In the genomic region with DNA sequence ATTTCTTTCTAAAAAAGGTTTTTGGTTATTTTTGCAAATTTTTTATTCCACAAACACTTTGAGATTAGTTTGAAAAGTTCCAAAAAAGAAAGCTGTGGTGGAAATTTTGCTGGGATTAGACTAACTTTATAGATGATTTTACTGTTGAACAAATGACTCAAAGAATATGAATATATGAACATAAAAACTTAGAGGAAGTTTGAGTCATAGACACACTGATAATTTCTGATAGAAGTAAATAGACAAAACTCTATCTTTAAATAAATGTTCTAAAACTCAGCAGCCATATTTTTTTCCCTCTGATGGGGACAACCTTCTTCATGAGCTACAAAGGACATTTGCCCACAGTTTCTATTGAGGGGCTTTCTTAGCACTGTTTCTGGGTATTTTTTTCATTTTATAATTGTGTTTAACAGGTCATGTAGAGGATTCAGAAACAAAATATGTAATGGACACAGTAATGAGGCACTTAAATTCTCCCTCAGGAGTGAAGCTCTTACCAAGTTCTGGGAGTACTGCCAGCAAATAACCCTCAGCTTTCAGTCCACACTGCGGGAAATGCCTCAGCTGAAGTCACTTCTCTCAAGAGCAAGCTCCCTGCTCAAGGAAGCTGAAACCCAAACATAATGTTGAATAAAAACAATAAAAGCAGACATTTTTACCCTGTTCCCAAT, we compare ENCODE assay signal across 12 cellular contexts.
DNase-seq lines count a peak whose midpoint lies in the region; ATAC-seq, FAIRE-seq and TF ChIP-seq lines count a peak whose summit lies in the region.
"Had no signal": no experiment of that assay in that cellular context is flagged by ENCODE, and none has a peak within 500 bp of the region (broad histone marks: within the 10 kb centered on the region; RNA-seq: fewer than 3 reads in every experiment).

No MANE protein-coding gene starts in this region.

- H2AFZ ChIP-seq in ACC112 (ENCODE audit: low read length, unreplicated experiment), result peak overlapping the region; percentile 87
- H2AFZ ChIP-seq in astrocyte (ENCODE audit: low read depth, low read length), result no peak overlapping the region

- H3K9me3 Mint-ChIP-seq in astrocyte (ENCODE audit: unreplicated experiment) (peaks cover 15% of the 10 kb centered on the region), natural killer cell (no peaks in the 10 kb centered on the region)
- no peaks in the 10 kb centered on the region for H3K9me3 Mint-ChIP-seq in stimulated activated effector memory CD8-positive, alpha-beta T cell treated with anti-CD3 and anti-CD28 coated beads, Interleukin-12 subunit alpha, Interleukin-12 subunit beta, amount 100 ng/mL, for 72 hours

- H3K79me2 ChIP-seq in ACC112 (ENCODE audit: control insufficient read depth, insufficient read depth, low read length, unreplicated experiment), result no peaks in the 10 kb centered on the region
- H3K79me2 ChIP-seq in astrocyte (ENCODE audit: insufficient read depth, low read length), result no peaks in the 10 kb centered on the region

- H3K36me3 Mint-ChIP-seq in astrocyte (ENCODE audit: low read depth, unreplicated experiment) (no peaks in the 10 kb centered on the region), natural killer cell (no peaks in the 10 kb centered on the region)
- H3K36me3 Mint-ChIP-seq in stimulated activated effector memory CD8-positive, alpha-beta T cell treated with anti-CD3 and anti-CD28 coated beads, Interleukin-12 subunit alpha, Interleukin-12 subunit beta, amount 100 ng/mL, for 72 hours, result no peaks in the 10 kb centered on the region

- peak overlapping the region; percentile 38 for H3K4me2 ChIP-seq in astrocyte (ENCODE audit: low read length)

- TF ChIP-seq CTCF in astrocyte (IDR thresholded peaks at IDR 0.05; ENCODE audit: insufficient read depth, low read depth, low read length), result no peak
- no peak for TF ChIP-seq CTCF in natural killer cell (IDR thresholded peaks at IDR 0.05)

- TF ChIP-seq RAD21 in Ishikawa (IDR thresholded peaks at IDR 0.05; ENCODE audit: low read depth), result no peak

- no peaks in the 10 kb centered on the region for H4K20me1 ChIP-seq in astrocyte (ENCODE audit: insufficient read depth, low read length)

- H3K27me3 Mint-ChIP-seq in astrocyte (ENCODE audit: low read depth, unreplicated experiment) (peaks cover 2% of the 10 kb centered on the region), natural killer cell (ENCODE audit: low read depth in 2 of 2) (peaks cover 0 to 3% of the 10 kb centered on the region in 2 donors)

- H3K4me3 Mint-ChIP-seq in astrocyte (ENCODE audit: unreplicated experiment), result no peak overlapping the region
- no peak overlapping the region for H3K4me3 Mint-ChIP-seq in stimulated activated effector memory CD8-positive, alpha-beta T cell treated with anti-CD3 and anti-CD28 coated beads, Interleukin-12 subunit alpha, Interleukin-12 subunit beta, amount 100 ng/mL, for 72 hours
- no peak overlapping the region for H3K4me3 Mint-ChIP-seq in natural killer cell
- H3K4me3 Mint-ChIP-seq: activated T-cell treated with anti-CD3 and anti-CD28 coated beads, Interleukin-2, amount 50 U/mL, for 72 hours had no signal

- ATAC-seq in stimulated activated effector memory CD8-positive, alpha-beta T cell treated with anti-CD3 and anti-CD28 coated beads, Interleukin-12 subunit alpha, Interleukin-12 subunit beta, amount 100 ng/mL, for 72 hours, result no peak
- ATAC-seq in natural killer cell, result no peak
- no peak for ATAC-seq in left lobe of liver
- ATAC-seq: activated T-cell treated with anti-CD3 and anti-CD28 coated beads, Interleukin-2, amount 50 U/mL, for 72 hours had no signal

- H3K9ac ChIP-seq in astrocyte (ENCODE audit: low read length), result peak overlapping the region; percentile 7

- H3K4me1 Mint-ChIP-seq in astrocyte (ENCODE audit: low read depth, unreplicated experiment), result peaks cover 4% of the 10 kb centered on the region
- no peaks in the 10 kb centered on the region for H3K4me1 Mint-ChIP-seq in stimulated activated effector memory CD8-positive, alpha-beta T cell treated with anti-CD3 and anti-CD28 coated beads, Interleukin-12 subunit alpha, Interleukin-12 subunit beta, amount 100 ng/mL, for 72 hours
- no peaks in the 10 kb centered on the region for H3K4me1 Mint-ChIP-seq in natural killer cell

- FAIRE-seq in astrocyte (lab: Jason Lieb, UNC), result peak; percentile 45

- TF ChIP-seq EP300 in Ishikawa (IDR thresholded peaks at IDR 0.05; ENCODE audit: borderline replicate concordance), result no peak

- H3K4me3 ChIP-seq in ACC112 (ENCODE audit: low read depth, low read length) (0 out of 2 replicates have a peak overlapping the region, but pooled peaks have one; percentile 23), astrocyte (ENCODE audit: insufficient read depth, low read depth, low read length) (no peak overlapping the region)
- H3K4me3 ChIP-seq: vagina had no signal

- H3K27ac ChIP-seq in ACC112 (ENCODE audit: low read depth, low read length), result peak overlapping the region; percentile 89
- H3K27ac ChIP-seq in astrocyte (ENCODE audit: low read depth, low read length), result peak overlapping the region; percentile 57
- H3K27ac ChIP-seq: C4-2B, vagina had no signal

- peaks cover 19% of the 10 kb centered on the region for H3K4me1 ChIP-seq in ACC112 (ENCODE audit: control insufficient read depth, insufficient read depth, low read length, unreplicated experiment)
- H3K4me1 ChIP-seq in astrocyte (ENCODE audit: insufficient read depth, low read length), result no peaks in the 10 kb centered on the region
- H3K4me1 ChIP-seq: vagina had no signal

- H3K27ac Mint-ChIP-seq in astrocyte (ENCODE audit: unreplicated experiment), result peak overlapping the region; percentile 89
- no peak overlapping the region for H3K27ac Mint-ChIP-seq in stimulated activated effector memory CD8-positive, alpha-beta T cell treated with anti-CD3 and anti-CD28 coated beads, Interleukin-12 subunit alpha, Interleukin-12 subunit beta, amount 100 ng/mL, for 72 hours
- H3K27ac Mint-ChIP-seq in natural killer cell, result no peak overlapping the region
- H3K27ac Mint-ChIP-seq: activated T-cell treated with anti-CD3 and anti-CD28 coated beads, Interleukin-2, amount 50 U/mL, for 72 hours had no signal

- H3K36me3 ChIP-seq in ACC112 (ENCODE audit: insufficient read depth, low read length), result no peaks in the 10 kb centered on the region
- H3K36me3 ChIP-seq in astrocyte (ENCODE audit: insufficient read depth, low read length), result no peaks in the 10 kb centered on the region
- H3K36me3 ChIP-seq: vagina had no signal

- no peaks in the 10 kb centered on the region for H3K9me3 ChIP-seq in astrocyte (ENCODE audit: insufficient read depth, low read depth, low read length)
- H3K9me3 ChIP-seq: vagina had no signal

- no peaks in the 10 kb centered on the region for H3K27me3 ChIP-seq in ACC112 (ENCODE audit: insufficient read depth, low read length)
- no peaks in the 10 kb centered on the region for H3K27me3 ChIP-seq in astrocyte (ENCODE audit: insufficient read depth, low read length)
- H3K27me3 ChIP-seq: vagina had no signal

- DNase-seq in astrocyte (ENCODE audit: low read depth) (peak; percentile 97), iris pigment epithelial cell (ENCODE audit: low read depth) (peak; percentile 99), NCI-H1048 (lab: John Stamatoyannopoulos, UW) (no peak), natural killer cell (no peak), left lobe of liver (ENCODE audit: low spot score) (no peak)
- DNase-seq in stimulated activated effector memory CD8-positive, alpha-beta T cell treated with anti-CD3 and anti-CD28 coated beads, Interleukin-12 subunit alpha, Interleukin-12 subunit beta, amount 100 ng/mL, for 72 hours (ENCODE audit: low spot score in 2 of 2), result no peak
- DNase-seq: activated T-cell treated with anti-CD3 and anti-CD28 coated beads, Interleukin-2, amount 50 U/mL, for 72 hours; stimulated activated CD4-positive, alpha-beta T cell treated with anti-CD3 and anti-CD28 coated beads, Interleukin-12 subunit alpha, Interleukin-12 subunit beta, amount 100 ng/mL, for 4 hours had no signal

- intact Hi-C loops in natural killer cell (cut with micrococcal nuclease), result no loop called here

TF ChIP-seq in Ishikawa, 13 proteins besides CTCF, POLR2A, EP300 and RAD21:
- TF ChIP-seq ZBTB7A (IDR thresholded peaks at IDR 0.05; ENCODE audit: low read depth), result no peak
- peak; percentile 36; the same call in 1 of the 2 replicates for TF ChIP-seq NFIC (IDR thresholded peaks at IDR 0.05)

Comparison
In these comparisons a context has a peak if more than half of its experiments do, and no peak if none do; other contexts are left out.
1. DNase-seq: peak in astrocyte (single experiment) and iris pigment epithelial cell (single experiment); none in stimulated activated effector memory CD8-positive, alpha-beta T cell treated with anti-CD3 and anti-CD28 coated beads, Interleukin-12 subunit alpha, Interleukin-12 subunit beta, amount 100 ng/mL, for 72 hours (0 of 2), NCI-H1048 (single experiment), natural killer cell (single experiment) and left lobe of liver (single experiment).